In genomic region chr19:4493929-4494690, GRCh38 we compare ENCODE assay signal across 24 cellular contexts. TPM values are rescaled to one million over a fixed set of nuclear protein-coding genes. Genes with fewer than 3 reads are reported as not detected.
DNase-seq lines count a peak whose midpoint lies in the region; ATAC-seq, FAIRE-seq and TF ChIP-seq lines count a peak whose summit lies in the region.
"Had no signal": no experiment of that assay in that cellular context is flagged by ENCODE, and none has a peak within 500 bp of the region (broad histone marks: within the 10 kb centered on the region; RNA-seq: fewer than 3 reads in every experiment).

No MANE protein-coding gene starts in this region.

- FAIRE-seq in HepG2 (lab: Jason Lieb, UNC), result no peak
- FAIRE-seq: D721Med, RCC 7860 had no signal

- H2AFZ ChIP-seq in HepG2 (ENCODE audit: low read length), result no peak overlapping the region

- DNase-seq in HepG2 (ENCODE audit: low spot score) (no peak), right lobe of liver (no peak), chondrocyte (ENCODE audit: low spot score) (peak; percentile 90), AG08396 (ENCODE audit: low spot score) (no peak)
- DNase-seq: DMS53, GDM1, GOT3, NCI-H1105 treated with DMSO at 0.1 percent for 48 hours, NCI-H2029 treated with DMSO at 0.1 percent for 48 hours, NCI-H226, NCI-H510A treated with DMSO at 0.1 percent for 48 hours, NCI-H774, Right ventricle myocardium superior had no signal

- H3K9me3 ChIP-seq in HepG2 (ENCODE audit: low read length) (no peaks in the 10 kb centered on the region), right lobe of liver (no peaks in the 10 kb centered on the region)

- H3K4me1 ChIP-seq in HepG2 (ENCODE audit: insufficient read depth, low read length) (no peaks in the 10 kb centered on the region), right lobe of liver (no peaks in the 10 kb centered on the region)

- H3K36me3 Mint-ChIP-seq in chondrocyte (ENCODE audit: low read depth), result peaks cover 12% of the 10 kb centered on the region

- no peaks in the 10 kb centered on the region for H3K27me3 Mint-ChIP-seq in chondrocyte (ENCODE audit: low read depth)

- in situ Hi-C loops in HepG2 (cut with HindIII; ENCODE audit: extremely low pct_ligation_motif_present, low pct_unique_long_range_greater_than_20kb), result no loop called here

- no peak overlapping the region for H3K4me2 ChIP-seq in HepG2 (ENCODE audit: low read depth, low read length)
- H3K4me2 ChIP-seq: KMS-11 had no signal

- intact Hi-C loops in HepG2 (cut with micrococcal nuclease; ENCODE audit: unreplicated experiment), result no loop called here
- intact Hi-C loops in right lobe of liver (cut with DNase I), result loop anchor here in 1 of 2 donors (10.0 kb wide), 1 partner anchor 229 kb away; no protein-coding TSS in a partner anchor

- CTCF ChIA-PET in HepG2 (lab: Yijun Ruan, JAX; ENCODE audit: low intra/inter-chr PET ratio, low total read pairs), result no interaction called here

- no peaks in the 10 kb centered on the region; a peak in 1 of 5 replicates for H3K27me3 ChIP-seq in HepG2 (ENCODE audit: control insufficient read depth in 1 of 2, insufficient read depth in 2 of 2, low read length in 2 of 2)
- no peaks in the 10 kb centered on the region for H3K27me3 ChIP-seq in right lobe of liver

- H3K4me1 Mint-ChIP-seq in chondrocyte (ENCODE audit: low read depth), result no peaks in the 10 kb centered on the region

- no peak overlapping the region for H3K27ac ChIP-seq in HepG2 (ENCODE audit: extremely low read length, insufficient read depth, low read length)
- no peak overlapping the region for H3K27ac ChIP-seq in right lobe of liver
- peak overlapping the region; percentile 27 for H3K27ac ChIP-seq in temporal lobe (ENCODE audit: low read depth, low read length)
- H3K27ac ChIP-seq: C4-2B, KMS-11, SK-N-MC had no signal

- H3K4me3 Mint-ChIP-seq in chondrocyte (ENCODE audit: unreplicated experiment), result no peak overlapping the region

- no peak overlapping the region for H3K27ac Mint-ChIP-seq in chondrocyte (ENCODE audit: unreplicated experiment)

- 98% methylated on average over 50 of the region's 61 CpGs for WGBS in HepG2 (ENCODE audit: low lambda C conversion rate)
- no CpG with 5 or more reads among the region's 61 CpGs for WGBS in right lobe of liver (ENCODE audit: insufficient coverage, low coverage, low lambda C conversion rate, missing lambda C conversion rate)

- no peaks in the 10 kb centered on the region for H4K20me1 ChIP-seq in HepG2 (ENCODE audit: insufficient read depth, low read length)

- POLR2A ChIA-PET in HepG2 (lab: Yijun Ruan, JAX), result no interaction called here

- TF ChIP-seq RAD21 in HepG2 (CRISPR knock-in tag; IDR thresholded peaks at IDR 0.05), result no peak

- TSS peak; percentile 42 for BruUV-seq in HepG2 (replicated peaks; lab: Mats Ljungman, UMichigan)

- TF ChIP-seq CTCF in HepG2 (CRISPR knock-in tag; IDR thresholded peaks at IDR 0.05) (no peak), right lobe of liver (IDR thresholded peaks at IDR 0.05) (no peak), chondrocyte (IDR thresholded peaks at IDR 0.05) (no peak)

- H3K9me3 Mint-ChIP-seq in chondrocyte (ENCODE audit: low read depth), result no peaks in the 10 kb centered on the region

- H3K9ac ChIP-seq in HepG2 (ENCODE audit: insufficient read depth, low read depth, low read length), result no peak overlapping the region
- H3K9ac ChIP-seq: KMS-11 had no signal

- no peak for TF ChIP-seq EP300 in HepG2 (IDR thresholded peaks at IDR 0.05; ENCODE audit: low read depth in 2 of 2, low read length in 2 of 2)
- no peak for TF ChIP-seq EP300 in HepG2 (CRISPR knock-in tag; IDR thresholded peaks at IDR 0.05; ENCODE audit: borderline replicate concordance)

- H3K36me3 ChIP-seq in HepG2 (replicated peaks in 1 of 2; ENCODE audit: control insufficient read depth in 1 of 2, insufficient read depth in 2 of 2, low read length in 2 of 2), result peaks cover 32 to 70% of the 10 kb centered on the region in 2 experiments
- H3K36me3 ChIP-seq in right lobe of liver, result peaks cover 0 to 28% (median 6%) of the 10 kb centered on the region in 4 donors

- no peaks in the 10 kb centered on the region for H3K79me2 ChIP-seq in HepG2 (ENCODE audit: insufficient read depth, low read length)

- TF ChIP-seq POLR2A in HepG2 (IDR thresholded peaks at IDR 0.05; ENCODE audit: insufficient read depth in 1 of 2, low read depth in 2 of 2, low read length in 2 of 2) (no peak), right lobe of liver (IDR thresholded peaks at IDR 0.05) (no peak)

- no peak overlapping the region for H3K4me3 ChIP-seq in HepG2 (replicated peaks in 1 of 3; ENCODE audit: insufficient read depth in 1 of 3, low read depth in 2 of 3, low read length in 3 of 3)
- no peak overlapping the region for H3K4me3 ChIP-seq in right lobe of liver
- H3K4me3 ChIP-seq: SK-N-MC had no signal

- no peak for ATAC-seq in HepG2
- no peak for ATAC-seq in right lobe of liver
- ATAC-seq in HG03175 (IDR thresholded peaks at IDR 0.05; ENCODE audit: unreplicated experiment), result no peak
- ATAC-seq: HCT116 had no signal

RNA-seq across cellular contexts. Expression of gene HDGFL2, which starts 22.0 kb away (rescaled TPM):
- 47.9 and 51.1 TPM in 2 replicates for total RNA-seq in HepG2 (2016; rRNA removed; fragmentation: Illumina TruSeq; extraction: Trizol)
- total RNA-seq in HepG2 (2016; cell fraction: cytosol; rRNA removed; fragmentation: Illumina TruSeq; extraction: Trizol; ENCODE audit: low read depth), result 7.5 and 8.8 TPM in 2 replicates
- 38.9 and 55.4 TPM in 2 replicates for total RNA-seq in HepG2 (2016; cell fraction: insoluble cytoplasmic fraction; rRNA removed; fragmentation: Illumina TruSeq; extraction: Trizol)
- total RNA-seq in HepG2 (2016; cell fraction: membrane; rRNA removed; fragmentation: Illumina TruSeq; extraction: Trizol), result 11.6 and 13.8 TPM in 2 replicates
- total RNA-seq in HepG2 (2016; cell fraction: nucleus; rRNA removed; fragmentation: Illumina TruSeq; extraction: Trizol), result 29.4 and 31.2 TPM in 2 replicates
- polyA plus RNA-seq in HepG2 (2011; rRNA removed), result 20.0 and 26.0 TPM in 2 replicates
- polyA plus RNA-seq in HepG2 (2011; cell fraction: cytosol; rRNA removed), result 11.0 and 22.9 TPM in 2 replicates
- 50.4 and 56.5 TPM in 2 replicates for polyA plus RNA-seq in HepG2 (2011; cell fraction: nucleus; rRNA removed)
- 20.9 and 29.2 TPM in 2 replicates for polyA plus RNA-seq in HepG2 (2012)
- polyA plus RNA-seq in HepG2 (2016; cell fraction: cytosol; fragmentation: Illumina TruSeq; extraction: Trizol; ENCODE audit: low read depth), result 5.7 and 6.4 TPM in 2 replicates
- polyA plus RNA-seq in HepG2 (2016; cell fraction: insoluble cytoplasmic fraction; fragmentation: Illumina TruSeq; extraction: Trizol; ENCODE audit: low read depth), result 59.0 and 65.1 TPM in 2 replicates
- 8.6 and 10.8 TPM in 2 replicates for polyA plus RNA-seq in HepG2 (2016; cell fraction: membrane; fragmentation: Illumina TruSeq; extraction: Trizol; ENCODE audit: low read depth)
- 76.7 and 79.6 TPM in 2 replicates for polyA plus RNA-seq in HepG2 (2016; cell fraction: nucleus; fragmentation: Illumina TruSeq; extraction: Trizol; ENCODE audit: insufficient read depth, low read depth)
- 12.6 and 23.4 TPM in 2 replicates for polyA minus RNA-seq in HepG2 (2011; rRNA and poly(A)+ RNA removed; ENCODE audit: low replicate concordance)
- 10.2 and 16.9 TPM in 2 replicates for polyA minus RNA-seq in HepG2 (2011; cell fraction: cytosol; rRNA and poly(A)+ RNA removed)
- 12.0 and 12.8 TPM in 2 replicates for polyA minus RNA-seq in HepG2 (2011; cell fraction: nucleus; rRNA and poly(A)+ RNA removed)
- total RNA-seq in right lobe of liver, result 10 to 100 TPM in 5 of 6 experiments, 1 to 10 TPM in 1; 8.4 to 16.3 (median 14.0) TPM
- total RNA-seq in chondrocyte, result 50.0 to 66.5 TPM (median 51.7 TPM) in 3 replicates
- 29.3 TPM for total RNA-seq in temporal lobe

RNA-seq across cellular contexts. Expression of gene PLIN4, which starts 24.2 kb away (rescaled TPM):
- total RNA-seq in HepG2 (2016; rRNA removed; fragmentation: Illumina TruSeq; extraction: Trizol), result 0.80 and 1.3 TPM in 2 replicates
- total RNA-seq in HepG2 (2016; cell fraction: cytosol; rRNA removed; fragmentation: Illumina TruSeq; extraction: Trizol; ENCODE audit: low read depth), result 1.2 and 1.4 TPM in 2 replicates
- 0.68 and 1.3 TPM in 2 replicates for total RNA-seq in HepG2 (2016; cell fraction: insoluble cytoplasmic fraction; rRNA removed; fragmentation: Illumina TruSeq; extraction: Trizol)
- 0.12 and 0.21 TPM in 2 replicates for total RNA-seq in HepG2 (2016; cell fraction: membrane; rRNA removed; fragmentation: Illumina TruSeq; extraction: Trizol)
- 1.0 and 1.1 TPM in 2 replicates for total RNA-seq in HepG2 (2016; cell fraction: nucleus; rRNA removed; fragmentation: Illumina TruSeq; extraction: Trizol)
- polyA plus RNA-seq in HepG2 (2011; rRNA removed), result 1.1 and 1.9 TPM in 2 replicates
- polyA plus RNA-seq in HepG2 (2011; cell fraction: cytosol; rRNA removed), result 0.72 and 0.76 TPM in 2 replicates
- 12.5 and 14.8 TPM in 2 replicates for polyA plus RNA-seq in HepG2 (2011; cell fraction: nucleus; rRNA removed)
- polyA plus RNA-seq in HepG2 (2012), result 0.82 and 1.4 TPM in 2 replicates
- 1.2 and 1.5 TPM in 2 replicates for polyA plus RNA-seq in HepG2 (2016; cell fraction: cytosol; fragmentation: Illumina TruSeq; extraction: Trizol; ENCODE audit: low read depth)
- polyA plus RNA-seq in HepG2 (2016; cell fraction: insoluble cytoplasmic fraction; fragmentation: Illumina TruSeq; extraction: Trizol; ENCODE audit: low read depth), result 0.48 and 0.53 TPM in 2 replicates
- polyA plus RNA-seq in HepG2 (2016; cell fraction: membrane; fragmentation: Illumina TruSeq; extraction: Trizol; ENCODE audit: low read depth), result 0.08 and 0.13 TPM in 2 replicates
- 2.9 and 3.1 TPM in 2 replicates for polyA plus RNA-seq in HepG2 (2016; cell fraction: nucleus; fragmentation: Illumina TruSeq; extraction: Trizol; ENCODE audit: insufficient read depth, low read depth)
- polyA minus RNA-seq in HepG2 (2011; rRNA and poly(A)+ RNA removed; ENCODE audit: low replicate concordance), result 0.19 and 0.78 TPM in 2 replicates
- polyA minus RNA-seq in HepG2 (2011; cell fraction: cytosol; rRNA and poly(A)+ RNA removed), result 1.1 and 1.3 TPM in 2 replicates
- 1.0 and 1.6 TPM in 2 replicates for polyA minus RNA-seq in HepG2 (2011; cell fraction: nucleus; rRNA and poly(A)+ RNA removed)
- 10 to 100 TPM; 28.4 to 51.2 (median 39.3) TPM for total RNA-seq in right lobe of liver
- total RNA-seq in chondrocyte, result 0.05 TPM in 2 of 3 replicates, not detected in the other
- total RNA-seq in temporal lobe, result 0.49 TPM

RNA-seq across cellular contexts. Expression of gene UBXN6, which starts 36.5 kb away (rescaled TPM):
- 33.6 and 35.5 TPM in 2 replicates for total RNA-seq in HepG2 (2016; rRNA removed; fragmentation: Illumina TruSeq; extraction: Trizol)
- total RNA-seq in HepG2 (2016; cell fraction: cytosol; rRNA removed; fragmentation: Illumina TruSeq; extraction: Trizol; ENCODE audit: low read depth), result 82.0 and 89.5 TPM in 2 replicates
- total RNA-seq in HepG2 (2016; cell fraction: insoluble cytoplasmic fraction; rRNA removed; fragmentation: Illumina TruSeq; extraction: Trizol), result 26.5 and 40.3 TPM in 2 replicates
- total RNA-seq in HepG2 (2016; cell fraction: membrane; rRNA removed; fragmentation: Illumina TruSeq; extraction: Trizol), result 92.4 and 97.7 TPM in 2 replicates
- total RNA-seq in HepG2 (2016; cell fraction: nucleus; rRNA removed; fragmentation: Illumina TruSeq; extraction: Trizol), result 14.4 and 21.6 TPM in 2 replicates
- polyA plus RNA-seq in HepG2 (2011; rRNA removed), result 34.9 and 44.2 TPM in 2 replicates
- polyA plus RNA-seq in HepG2 (2011; cell fraction: cytosol; rRNA removed), result 33.0 and 55.5 TPM in 2 replicates
- polyA plus RNA-seq in HepG2 (2011; cell fraction: nucleus; rRNA removed), result 41.1 and 57.2 TPM in 2 replicates
- 24.9 and 32.9 TPM in 2 replicates for polyA plus RNA-seq in HepG2 (2012)
- polyA plus RNA-seq in HepG2 (2016; cell fraction: cytosol; fragmentation: Illumina TruSeq; extraction: Trizol; ENCODE audit: low read depth), result 99.5 and 107 TPM in 2 replicates
- 35.2 and 44.8 TPM in 2 replicates for polyA plus RNA-seq in HepG2 (2016; cell fraction: insoluble cytoplasmic fraction; fragmentation: Illumina TruSeq; extraction: Trizol; ENCODE audit: low read depth)
- polyA plus RNA-seq in HepG2 (2016; cell fraction: membrane; fragmentation: Illumina TruSeq; extraction: Trizol; ENCODE audit: low read depth), result 107 and 115 TPM in 2 replicates
- polyA plus RNA-seq in HepG2 (2016; cell fraction: nucleus; fragmentation: Illumina TruSeq; extraction: Trizol; ENCODE audit: insufficient read depth, low read depth), result 46.4 and 52.3 TPM in 2 replicates
- polyA minus RNA-seq in HepG2 (2011; rRNA and poly(A)+ RNA removed; ENCODE audit: low replicate concordance), result 27.9 and 43.0 TPM in 2 replicates
- polyA minus RNA-seq in HepG2 (2011; cell fraction: cytosol; rRNA and poly(A)+ RNA removed), result 17.5 and 20.2 TPM in 2 replicates
- 7.8 and 11.1 TPM in 2 replicates for polyA minus RNA-seq in HepG2 (2011; cell fraction: nucleus; rRNA and poly(A)+ RNA removed)
- 10 to 100 TPM; 47.2 to 79.1 (median 58.8) TPM for total RNA-seq in right lobe of liver
- 83.7 to 90.2 TPM (median 86.9 TPM) in 3 replicates for total RNA-seq in chondrocyte
- 48.2 TPM for total RNA-seq in temporal lobe

RNA-seq across cellular contexts. Expression of gene PLIN5, which starts 40.9 kb away (rescaled TPM):
- 1.6 and 1.8 TPM in 2 replicates for total RNA-seq in HepG2 (2016; rRNA removed; fragmentation: Illumina TruSeq; extraction: Trizol)
- total RNA-seq in HepG2 (2016; cell fraction: cytosol; rRNA removed; fragmentation: Illumina TruSeq; extraction: Trizol; ENCODE audit: low read depth), result 0.35 and 0.40 TPM in 2 replicates
- 0.94 and 1.8 TPM in 2 replicates for total RNA-seq in HepG2 (2016; cell fraction: insoluble cytoplasmic fraction; rRNA removed; fragmentation: Illumina TruSeq; extraction: Trizol)
- total RNA-seq in HepG2 (2016; cell fraction: membrane; rRNA removed; fragmentation: Illumina TruSeq; extraction: Trizol), result 0.65 TPM in 2 replicates
- 1.9 TPM in 2 replicates for total RNA-seq in HepG2 (2016; cell fraction: nucleus; rRNA removed; fragmentation: Illumina TruSeq; extraction: Trizol)
- 4.8 and 6.3 TPM in 2 replicates for polyA plus RNA-seq in HepG2 (2011; rRNA removed)
- polyA plus RNA-seq in HepG2 (2011; cell fraction: cytosol; rRNA removed), result 1.6 and 1.9 TPM in 2 replicates
- polyA plus RNA-seq in HepG2 (2011; cell fraction: nucleus; rRNA removed), result 31.7 and 40.6 TPM in 2 replicates
- 1.9 and 2.0 TPM in 2 replicates for polyA plus RNA-seq in HepG2 (2012)
- 0.12 and 0.53 TPM in 2 replicates for polyA plus RNA-seq in HepG2 (2016; cell fraction: cytosol; fragmentation: Illumina TruSeq; extraction: Trizol; ENCODE audit: low read depth)
- polyA plus RNA-seq in HepG2 (2016; cell fraction: insoluble cytoplasmic fraction; fragmentation: Illumina TruSeq; extraction: Trizol; ENCODE audit: low read depth), result 0.77 and 1.4 TPM in 2 replicates
- polyA plus RNA-seq in HepG2 (2016; cell fraction: membrane; fragmentation: Illumina TruSeq; extraction: Trizol; ENCODE audit: low read depth), result 0.11 and 0.52 TPM in 2 replicates
- polyA plus RNA-seq in HepG2 (2016; cell fraction: nucleus; fragmentation: Illumina TruSeq; extraction: Trizol; ENCODE audit: insufficient read depth, low read depth), result 5.8 and 8.9 TPM in 2 replicates
- 0.47 and 3.5 TPM in 2 replicates for polyA minus RNA-seq in HepG2 (2011; rRNA and poly(A)+ RNA removed; ENCODE audit: low replicate concordance)
- 0.97 and 0.99 TPM in 2 replicates for polyA minus RNA-seq in HepG2 (2011; cell fraction: cytosol; rRNA and poly(A)+ RNA removed)
- 4.1 and 4.4 TPM in 2 replicates for polyA minus RNA-seq in HepG2 (2011; cell fraction: nucleus; rRNA and poly(A)+ RNA removed)
- total RNA-seq in right lobe of liver, result 100 to 1,000 TPM in 4 of 6 experiments, 10 to 100 TPM in 2; 35.0 to 149 (median 117) TPM
- not detected in 3 replicates for total RNA-seq in chondrocyte
- total RNA-seq in temporal lobe, result 1.2 TPM
- total RNA-seq: A172, HT1080 had no signal
- polyA plus RNA-seq: AG04450 had no signal

RNA-seq across cellular contexts. Expression of gene LRG1, which starts 45.7 kb away (rescaled TPM):
- total RNA-seq in HepG2 (2016; rRNA removed; fragmentation: Illumina TruSeq; extraction: Trizol) (7.1 and 12.0 TPM in 2 replicates), right lobe of liver (1,000 to 10,000 TPM in 2 of 6 experiments, 100 to 1,000 TPM in 4; 331 to 1,334 (median 524) TPM), chondrocyte (not detected in 3 replicates), temporal lobe (0.25 TPM)
- 2.0 and 2.2 TPM in 2 replicates for total RNA-seq in HepG2 (2016; cell fraction: cytosol; rRNA removed; fragmentation: Illumina TruSeq; extraction: Trizol; ENCODE audit: low read depth)
- total RNA-seq in HepG2 (2016; cell fraction: insoluble cytoplasmic fraction; rRNA removed; fragmentation: Illumina TruSeq; extraction: Trizol), result 5.8 and 13.0 TPM in 2 replicates
- total RNA-seq in HepG2 (2016; cell fraction: membrane; rRNA removed; fragmentation: Illumina TruSeq; extraction: Trizol), result 4.2 and 4.7 TPM in 2 replicates
- 10.2 and 12.3 TPM in 2 replicates for total RNA-seq in HepG2 (2016; cell fraction: nucleus; rRNA removed; fragmentation: Illumina TruSeq; extraction: Trizol)
- polyA plus RNA-seq in HepG2 (2011; rRNA removed), result 39.3 and 48.9 TPM in 2 replicates
- 33.3 and 38.7 TPM in 2 replicates for polyA plus RNA-seq in HepG2 (2011; cell fraction: cytosol; rRNA removed)
- polyA plus RNA-seq in HepG2 (2011; cell fraction: nucleus; rRNA removed), result 12.1 and 16.5 TPM in 2 replicates
- 8.4 and 14.3 TPM in 2 replicates for polyA plus RNA-seq in HepG2 (2012)
- polyA plus RNA-seq in HepG2 (2016; cell fraction: cytosol; fragmentation: Illumina TruSeq; extraction: Trizol; ENCODE audit: low read depth), result 2.4 and 2.6 TPM in 2 replicates
- 6.6 and 8.6 TPM in 2 replicates for polyA plus RNA-seq in HepG2 (2016; cell fraction: insoluble cytoplasmic fraction; fragmentation: Illumina TruSeq; extraction: Trizol; ENCODE audit: low read depth)
- polyA plus RNA-seq in HepG2 (2016; cell fraction: membrane; fragmentation: Illumina TruSeq; extraction: Trizol; ENCODE audit: low read depth), result 4.2 and 4.9 TPM in 2 replicates
- polyA plus RNA-seq in HepG2 (2016; cell fraction: nucleus; fragmentation: Illumina TruSeq; extraction: Trizol; ENCODE audit: insufficient read depth, low read depth), result 20.0 and 22.9 TPM in 2 replicates
- 0.77 and 28.9 TPM in 2 replicates for polyA minus RNA-seq in HepG2 (2011; rRNA and poly(A)+ RNA removed; ENCODE audit: low replicate concordance)
- 12.1 and 23.5 TPM in 2 replicates for polyA minus RNA-seq in HepG2 (2011; cell fraction: cytosol; rRNA and poly(A)+ RNA removed)
- polyA minus RNA-seq in HepG2 (2011; cell fraction: nucleus; rRNA and poly(A)+ RNA removed), result 3.2 and 5.6 TPM in 2 replicates
- total RNA-seq: HT1080 had no signal

Comparison
In these comparisons a context has a peak if more than half of its experiments do, and no peak if none do; other contexts are left out.
1. RNA of gene PLIN4, which starts 24.2 kb away (total RNA-seq): 28.4 to 51.2 TPM in right lobe of liver; 0.12 to 1.4 TPM in HepG2, 0.49 TPM in temporal lobe (single experiment) and 0.05 TPM in chondrocyte; every median in the first group is over 10 times any median in the second.